Comparison of ENCODE assay signal across 8 cellular contexts in genomic region chr16:87788730-87789436, GRCh38. TPM values are rescaled to one million over a fixed set of nuclear protein-coding genes. Genes with fewer than 3 reads are reported as not detected.
DNase-seq lines count a peak whose midpoint lies in the region; ATAC-seq and TF ChIP-seq lines count a peak whose summit lies in the region.
"Not testable (repeated sequence)": the region's sequence is repeated elsewhere in the genome, so short reads cannot be mapped to it uniquely, and the experiment has no call there.

No MANE protein-coding gene starts in this region.

- peak overlapping the region; percentile 43; the same call in 1 of the 2 replicates for H2BK20ac ChIP-seq in IMR-90 (ENCODE audit: low read depth, low read length)

- not testable (repeated sequence) for ATAC-seq in IMR-90 (ENCODE audit: low read depth)
- ATAC-seq in left lobe of liver: peak; percentile 19

- H3K18ac ChIP-seq in IMR-90 (ENCODE audit: low read depth, low read length): peak overlapping the region; percentile 61

- H2BK120ac ChIP-seq in IMR-90 (ENCODE audit: low read depth, low read length): peak overlapping the region; percentile 38; the same call in 1 of the 2 replicates

- not testable (repeated sequence) for H3K56ac ChIP-seq in IMR-90 (ENCODE audit: extremely low read depth, insufficient read depth, low read length)

- peaks cover 31% of the 10 kb centered on the region for H3K4me1 Mint-ChIP-seq in nephron progenitor cell

- H4K5ac ChIP-seq in IMR-90 (ENCODE audit: low read depth, low read length): not testable (repeated sequence)

- H3K36me3 Mint-ChIP-seq in nephron progenitor cell (ENCODE audit: low read depth): not testable (repeated sequence)

- TF ChIP-seq POLR2A in IMR-90 (IDR thresholded peaks at IDR 0.05; ENCODE audit: low read depth, low read length); esophagus muscularis mucosa (IDR thresholded peaks at IDR 0.05; ENCODE audit: low read depth); stomach (IDR thresholded peaks at IDR 0.05); vagina (IDR thresholded peaks at IDR 0.05): not testable (repeated sequence)

- DNase-seq in AG04450 (ENCODE audit: low read depth, low spot score); IMR-90; esophagus muscularis mucosa (ENCODE audit: extremely low spot score); nephron progenitor cell; stomach; vagina (ENCODE audit: extremely low spot score in 2 of 2): not testable (repeated sequence)
- DNase-seq in SJSA1 (ENCODE audit: low read depth in 1 of 2, low spot score in 2 of 2) (peak in 1 of 2 experiments; percentile 50), left lobe of liver (ENCODE audit: low spot score) (peak; percentile 79)

- not testable (repeated sequence) for H2AK9ac ChIP-seq in IMR-90 (replicated peaks; ENCODE audit: low read depth, low read length, poor library complexity)

- not testable (repeated sequence) for H4K20me1 ChIP-seq in IMR-90 (ENCODE audit: insufficient read depth, low read length)

- in situ Hi-C loops in IMR-90 (cut with MboI; ENCODE audit: low sequenced_read_pairs): not testable (repeated sequence)

- not testable (repeated sequence) for H3K9me3 Mint-ChIP-seq in nephron progenitor cell

- not testable (repeated sequence) for H3K4me3 Mint-ChIP-seq in nephron progenitor cell

- WGBS in IMR-90 (ENCODE audit: extremely low coverage in 2 of 2, insufficient read length in 1 of 2), 2 experiments: 100% methylated on average over 1 of the region's 10 CpGs; no CpG with 5 or more reads in 1 of the 2 experiments
- whole genome bisulfite sequencing in esophagus muscularis mucosa: 73% methylated on average over 10 of the region's 10 CpGs
- 80 to 89% (median 87%) methylated on average over 10 of the region's 10 CpGs for WGBS in stomach, 5 donors

- H2BK15ac ChIP-seq in IMR-90 (ENCODE audit: low read depth, low read length): peak overlapping the region; percentile 60; the same call in 2 of the 3 replicates

- intact Hi-C loops in IMR-90 (cut with micrococcal nuclease); esophagus muscularis mucosa (cut with DNase I); stomach (cut with DNase I; ENCODE audit: low total_unique reads); vagina (cut with DNase I): not testable (repeated sequence)

- H2BK5ac ChIP-seq in IMR-90 (ENCODE audit: low read depth, low read length, poor library complexity, severe bottlenecking): peak overlapping the region; percentile 84

- not testable (repeated sequence) for H3K36me3 ChIP-seq in IMR-90 (ENCODE audit: control insufficient read depth, insufficient read depth, low read length); SJSA1; esophagus muscularis mucosa; stomach; vagina

- TF ChIP-seq EP300 in esophagus muscularis mucosa (IDR thresholded peaks at IDR 0.05); stomach (IDR thresholded peaks at IDR 0.05): not testable (repeated sequence)

- H3K4me1 ChIP-seq in IMR-90 (ENCODE audit: control insufficient read depth, insufficient read depth, low read length) (peaks cover 30% of the 10 kb centered on the region), SJSA1 (replicated peaks) (peaks cover 61% of the 10 kb centered on the region), esophagus muscularis mucosa (peaks cover 9 to 43% (median 39%) of the 10 kb centered on the region in 4 donors), stomach (peaks cover 14 to 34% (median 28%) of the 10 kb centered on the region in 4 donors)
- not testable (repeated sequence) for H3K4me1 ChIP-seq in vagina

- H4K8ac ChIP-seq in IMR-90 (ENCODE audit: low read depth in 2 of 2, low read length in 2 of 2): not testable (repeated sequence)

- peak overlapping the region; percentile 68; the same call in 1 of the 2 replicates for H2AK5ac ChIP-seq in IMR-90 (ENCODE audit: low read depth, low read length)

- CTCF ChIA-PET in AG04450 (lab: Charles Lee) (interaction anchor here (1.4 to 3.4 kb wide), 3 partner anchors 10 to 83 kb away, joined by 3 to 12 read pairs (median 8); no protein-coding TSS in a partner anchor), IMR-90 (lab: Yijun Ruan, JAX) (interaction anchor here (0.8 kb wide), 1 partner anchor 83 kb away, joined by 3 read pairs; no protein-coding TSS in a partner anchor)

- H3K27ac ChIP-seq in AG04450 (ENCODE audit: low read depth, low read length) (peak overlapping the region; percentile 82), IMR-90 (ENCODE audit: insufficient read depth, low read length) (peak overlapping the region; percentile 37; the same call in 1 of the 2 replicates), SJSA1 (peak overlapping the region; percentile 87), esophagus muscularis mucosa (replicated peaks in 1 of 4) (peak overlapping the region; percentile 66 to 85 (median 70)), stomach (peak overlapping the region in 4 of 5 donors; percentile 67 to 89 (median 76)), vagina (peak overlapping the region; percentile 33)

- not testable (repeated sequence) for H3K4me3 ChIP-seq in AG04450 (ENCODE audit: low read depth, low read length); IMR-90 (ENCODE audit: insufficient read depth, low read depth, low read length); SJSA1; esophagus muscularis mucosa; stomach; vagina

- H2AFZ ChIP-seq in IMR-90 (replicated peaks; ENCODE audit: low read length, poor library complexity): not testable (repeated sequence)

- not testable (repeated sequence) for H3K9me3 ChIP-seq in AG04450 (ENCODE audit: control insufficient read depth, insufficient read depth, low read length); IMR-90 (ENCODE audit: control insufficient read depth, insufficient read depth, low read length); SJSA1 (replicated peaks); esophagus muscularis mucosa; stomach; vagina

- H3K79me1 ChIP-seq in IMR-90 (ENCODE audit: low read depth in 1 of 2, low read length in 2 of 2): not testable (repeated sequence)

- POLR2A ChIA-PET in AG04450 (lab: Yijun Ruan, JAX): interaction anchor here (0.7 to 1.0 kb wide), 3 partner anchors 10 to 116 kb away, joined by 3 to 4 read pairs (median 3); no protein-coding TSS in a partner anchor
- POLR2A ChIA-PET in IMR-90 (lab: Charles Lee; ENCODE audit: unreplicated experiment): not testable (repeated sequence)

- BruUV-seq in IMR-90 (replicated peaks; lab: Mats Ljungman, UMichigan): not testable (repeated sequence)

- peak overlapping the region; percentile 93 for H3K4ac ChIP-seq in IMR-90 (ENCODE audit: low read depth, low read length)

- dilution Hi-C loops in IMR-90 (cut with HindIII; ENCODE audit: low sequenced_read_pairs, unreplicated experiment): not testable (repeated sequence)

- TF ChIP-seq RAD21 in IMR-90 (IDR thresholded peaks at IDR 0.05; ENCODE audit: low read length): not testable (repeated sequence)

- not testable (repeated sequence) for H3K27me3 ChIP-seq in AG04450 (ENCODE audit: control insufficient read depth, insufficient read depth, low read length); IMR-90 (ENCODE audit: control insufficient read depth, insufficient read depth, low read length); SJSA1 (replicated peaks); esophagus muscularis mucosa; stomach; vagina

- not testable (repeated sequence) for TF ChIP-seq CTCF in AG04450 (IDR thresholded peaks at IDR 0.05; ENCODE audit: low read depth, low read length); IMR-90 (conservative IDR thresholded peaks at IDR 0.05; ENCODE audit: low read depth, low read length); esophagus muscularis mucosa (IDR thresholded peaks at IDR 0.05); nephron progenitor cell (IDR thresholded peaks at IDR 0.05); stomach (IDR thresholded peaks at IDR 0.05); vagina (IDR thresholded peaks at IDR 0.05)

- peaks cover 22% of the 10 kb centered on the region for H3K9me1 ChIP-seq in IMR-90 (ENCODE audit: insufficient read depth, low read length)

- not testable (repeated sequence) for H3K9ac ChIP-seq in IMR-90 (ENCODE audit: low read depth, low read length)

- H3K27me3 Mint-ChIP-seq in nephron progenitor cell (ENCODE audit: low read depth, poor library complexity): peaks cover 12% of the 10 kb centered on the region

- H4K91ac ChIP-seq in IMR-90 (ENCODE audit: insufficient read depth, low read depth, low read length): not testable (repeated sequence)

- peak overlapping the region; percentile 57 for H3K27ac Mint-ChIP-seq in nephron progenitor cell

- not testable (repeated sequence) for H3K23ac ChIP-seq in IMR-90 (ENCODE audit: low read depth, low read length)

- not testable (repeated sequence) for H3K4me2 ChIP-seq in IMR-90 (ENCODE audit: low read depth, low read length)

- 0 out of 2 replicates have a peak overlapping the region, but pooled peaks have one; percentile 55 for H3K14ac ChIP-seq in IMR-90 (replicated peaks; ENCODE audit: low read depth, low read length)

RNA-seq across cellular contexts. Expression of gene KLHDC4, which starts 23.1 kb away (rescaled TPM):
- polyA plus RNA-seq in AG04450 (2011; rRNA removed): 9.9 and 11.5 TPM in 2 replicates
- 10.2 and 14.2 TPM in 2 replicates for polyA minus RNA-seq in AG04450 (2011; rRNA and poly(A)+ RNA removed)
- total RNA-seq in IMR-90 (2012; rRNA removed): 13.6 and 16.1 TPM in 2 replicates
- polyA plus RNA-seq in IMR-90 (2012; rRNA removed): 19.0 and 22.9 TPM in 2 replicates
- 19.5 and 22.2 TPM in 2 replicates for polyA plus RNA-seq in IMR-90 (2012; cell fraction: cytosol; rRNA removed)
- polyA plus RNA-seq in IMR-90 (2012; cell fraction: nucleus; rRNA removed; ENCODE audit: low replicate concordance): 70.1 and 93.8 TPM in 2 replicates
- 19.5 and 21.2 TPM in 2 replicates for total RNA-seq in SJSA1 (2014; rRNA removed; shearing (Covaris generic))
- 10 to 100 TPM; 22.2 to 41.5 (median 31.4) TPM for total RNA-seq in esophagus muscularis mucosa
- total RNA-seq in left lobe of liver: 17.2 TPM
- total RNA-seq in stomach: 100 to 1,000 TPM in 2 of 5 donors, 10 to 100 TPM in 3; 25.5 to 119 (median 69.4) TPM
- polyA plus RNA-seq in stomach: 10 to 100 TPM; 28.5 to 37.8 (median 33.9) TPM
- total RNA-seq in vagina: 62.9 TPM

Comparison
In these comparisons a context has a peak if more than half of its experiments do, and no peak if none do; other contexts are left out.
1. H3K27ac ChIP-seq: peak in every context shown above with its lines; median percentile 87 in SJSA1; 82 in AG04450; 76 in stomach; 70 in esophagus muscularis mucosa; 37 in IMR-90; 33 in vagina.